Comparison of ENCODE assay signal across 8 cellular contexts in genomic region chr7:75642810-75643486, GRCh38.
DNase-seq lines count a peak whose midpoint lies in the region; ATAC-seq and TF ChIP-seq lines count a peak whose summit lies in the region.

No MANE protein-coding gene starts in this region.

- in situ Hi-C loops in G401 (cut with HindIII; ENCODE audit: low sequenced_read_pairs) = no loop called here

- H3K27me3 Mint-ChIP-seq in activated CD4-positive, alpha-beta T cell treated with anti-CD3 and anti-CD28 coated beads for 36 hours = peaks cover 3% of the 10 kb centered on the region
- H3K27me3 Mint-ChIP-seq in stimulated activated naive B cell treated with anti-CD40 and anti-IgM and Interleukin-4, amounts not matched to agents 10 μg/mL and 1 μg/mL and 100 μg/mL, for 72 hours = no peaks in the 10 kb centered on the region

- peaks cover 8% of the 10 kb centered on the region for H3K4me1 Mint-ChIP-seq in activated CD4-positive, alpha-beta T cell treated with anti-CD3 and anti-CD28 coated beads for 36 hours
- peaks cover 9 to 21% of the 10 kb centered on the region in 2 donors for H3K4me1 Mint-ChIP-seq in stimulated activated naive B cell treated with anti-CD40 and anti-IgM and Interleukin-4, amounts not matched to agents 10 μg/mL and 1 μg/mL and 100 μg/mL, for 72 hours

- no peaks in the 10 kb centered on the region for H3K27me3 ChIP-seq in heart right ventricle

- ATAC-seq in heart right ventricle = peak in 1 of 8 donors; percentile 26
- ATAC-seq in activated CD4-positive, alpha-beta T cell treated with anti-CD3 and anti-CD28 coated beads for 36 hours = peak; percentile 90
- peak; percentile 88 to 89 for ATAC-seq in stimulated activated naive B cell treated with anti-CD40 and anti-IgM and Interleukin-4, amounts not matched to agents 10 μg/mL and 1 μg/mL and 100 μg/mL, for 72 hours (replicated peaks)

- WGBS in heart right ventricle, 2 donors = 64 to 66% methylated on average over 9 of the region's 9 CpGs

- DNase-seq in heart right ventricle (peak in 1 of 2 donors; percentile 21), cardiac septum (ENCODE audit: low spot score) (no peak), NCI-H1694 treated with DMSO at 0.1 percent for 48 hours (lab: John Stamatoyannopoulos, UW) (peak; percentile 65), dermis blood vessel endothelial cell (peak; percentile 90), mucosa of gallbladder (ENCODE audit: low spot score) (peak; percentile 45), G401 (ENCODE audit: low spot score) (no peak)
- peak; percentile 83 for DNase-seq in activated CD4-positive, alpha-beta T cell treated with anti-CD3 and anti-CD28 coated beads for 36 hours
- peak; percentile 53 for DNase-seq in stimulated activated naive B cell treated with anti-CD40 and anti-IgM and Interleukin-4, amounts not matched to agents 10 μg/mL and 1 μg/mL and 100 μg/mL, for 72 hours

- H3K4me3 Mint-ChIP-seq in activated CD4-positive, alpha-beta T cell treated with anti-CD3 and anti-CD28 coated beads for 36 hours = no peak overlapping the region
- no peak overlapping the region for H3K4me3 Mint-ChIP-seq in stimulated activated naive B cell treated with anti-CD40 and anti-IgM and Interleukin-4, amounts not matched to agents 10 μg/mL and 1 μg/mL and 100 μg/mL, for 72 hours

- H3K36me3 Mint-ChIP-seq in activated CD4-positive, alpha-beta T cell treated with anti-CD3 and anti-CD28 coated beads for 36 hours (ENCODE audit: low read depth) = no peaks in the 10 kb centered on the region
- H3K36me3 Mint-ChIP-seq in stimulated activated naive B cell treated with anti-CD40 and anti-IgM and Interleukin-4, amounts not matched to agents 10 μg/mL and 1 μg/mL and 100 μg/mL, for 72 hours = peaks cover 0 to 9% of the 10 kb centered on the region in 2 donors

- no peaks in the 10 kb centered on the region for H3K9me3 Mint-ChIP-seq in activated CD4-positive, alpha-beta T cell treated with anti-CD3 and anti-CD28 coated beads for 36 hours (ENCODE audit: low read depth)
- H3K9me3 Mint-ChIP-seq in stimulated activated naive B cell treated with anti-CD40 and anti-IgM and Interleukin-4, amounts not matched to agents 10 μg/mL and 1 μg/mL and 100 μg/mL, for 72 hours = peaks cover 2 to 4% of the 10 kb centered on the region in 2 donors

- POLR2A ChIA-PET in activated CD4-positive, alpha-beta T cell treated with anti-CD3 and anti-CD28 coated beads for 36 hours (lab: Charles Lee) = no interaction called here

- peaks cover 8 to 19% (median 15%) of the 10 kb centered on the region in 9 donors for H3K4me1 ChIP-seq in heart right ventricle

- H3K4me3 ChIP-seq in heart right ventricle = no peak overlapping the region

- CTCF ChIA-PET in activated CD4-positive, alpha-beta T cell treated with anti-CD3 and anti-CD28 coated beads for 36 hours (lab: Charles Lee) = no interaction called here

- intact Hi-C loops in heart right ventricle (cut with DNase I) = loop anchor here in 2 of 10 donors (10.0 kb wide), 2 partner anchors 92 to 122 kb away; partner anchors contain the start of gene HIP1 (in 2 of the 2)
- intact Hi-C loops in cardiac septum (cut with DNase I) = no loop called here
- intact Hi-C loops in activated CD4-positive, alpha-beta T cell treated with anti-CD3 and anti-CD28 coated beads for 36 hours (cut with DNase I, micrococcal nuclease) = loop anchor here (2.0 to 10.0 kb wide), 5 partner anchors 48 to 571 kb away; partner anchors contain the start of genes POM121C (in 1 of the 2) and RCC1L (in 1 of the 2)

- H3K27ac Mint-ChIP-seq in activated CD4-positive, alpha-beta T cell treated with anti-CD3 and anti-CD28 coated beads for 36 hours = no peak overlapping the region
- H3K27ac Mint-ChIP-seq in stimulated activated naive B cell treated with anti-CD40 and anti-IgM and Interleukin-4, amounts not matched to agents 10 μg/mL and 1 μg/mL and 100 μg/mL, for 72 hours = no peak overlapping the region

- no peak overlapping the region for H3K27ac ChIP-seq in heart right ventricle

- H3K9me3 ChIP-seq in heart right ventricle = peaks cover 0 to 11% (median 5%) of the 10 kb centered on the region in 11 donors

- no peaks in the 10 kb centered on the region for H3K36me3 ChIP-seq in heart right ventricle

- TF ChIP-seq CTCF in heart right ventricle (IDR thresholded peaks at IDR 0.05) = peak; percentile 41 to 90 (median 63)

Comparison
In these comparisons a context has a peak if more than half of its experiments do, and no peak if none do; other contexts are left out.
1. DNase-seq: peak in NCI-H1694 treated with DMSO at 0.1 percent for 48 hours (single experiment), activated CD4-positive, alpha-beta T cell treated with anti-CD3 and anti-CD28 coated beads for 36 hours (single experiment), dermis blood vessel endothelial cell (single experiment), mucosa of gallbladder (single experiment) and stimulated activated naive B cell treated with anti-CD40 and anti-IgM and Interleukin-4, amounts not matched to agents 10 μg/mL and 1 μg/mL and 100 μg/mL, for 72 hours (single experiment); none in cardiac septum (single experiment) and G401 (single experiment).